10 cellular contexts compared by ENCODE assay signal in the genomic region with DNA sequence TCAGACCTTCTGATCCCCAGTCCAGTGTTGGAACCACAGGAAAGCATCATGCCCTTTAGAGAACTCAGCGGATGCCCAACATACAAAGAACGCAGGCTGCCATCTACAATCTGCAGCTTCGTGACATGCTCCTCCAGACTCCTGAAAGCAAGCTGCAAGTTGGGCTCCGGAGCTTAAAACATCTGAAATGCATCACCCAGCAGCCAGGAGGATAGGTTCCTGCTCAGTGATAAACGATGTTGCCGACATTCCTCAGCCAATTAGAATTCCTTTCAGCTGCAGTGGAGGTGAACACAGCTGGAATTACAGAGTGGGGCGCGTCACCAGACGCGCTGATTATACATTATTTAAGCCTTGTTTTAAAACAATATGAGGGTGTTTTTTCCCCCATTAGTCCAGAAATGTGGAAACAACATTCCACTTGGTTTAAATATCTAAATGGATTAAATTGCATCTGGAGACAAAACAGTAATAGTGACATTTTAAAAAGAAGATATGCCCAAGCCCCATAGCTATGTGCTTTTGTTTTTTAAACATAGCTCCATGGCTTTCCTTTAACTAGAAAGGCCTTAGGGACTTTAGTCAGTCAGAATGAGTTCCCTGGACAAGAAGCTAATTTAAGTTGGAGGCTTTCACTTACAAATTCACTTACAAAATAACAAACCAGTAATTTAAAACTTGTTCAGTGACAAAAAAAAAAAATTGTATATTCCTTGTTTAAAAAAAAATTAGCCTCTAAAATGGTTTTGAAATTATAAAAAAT. TPM values are rescaled to one million over a fixed set of nuclear protein-coding genes. Genes with fewer than 3 reads are reported as not detected.
DNase-seq lines count a peak whose midpoint lies in the region; ATAC-seq, FAIRE-seq and TF ChIP-seq lines count a peak whose summit lies in the region.
"Had no signal": no experiment of that assay in that cellular context is flagged by ENCODE, and none has a peak within 500 bp of the region (broad histone marks: within the 10 kb centered on the region; RNA-seq: fewer than 3 reads in every experiment).

No MANE protein-coding gene starts in this region.

- peaks cover 44% of the 10 kb centered on the region for H3K4me1 ChIP-seq in A673 (ENCODE audit: insufficient read depth, low read length, poor library complexity, severe bottlenecking)
- H3K4me1 ChIP-seq in HUES64 (ENCODE audit: insufficient read depth, low read length): peaks cover 48% of the 10 kb centered on the region
- peaks cover 39% of the 10 kb centered on the region for H3K4me1 ChIP-seq in mesodermal cell (ENCODE audit: control insufficient read depth, insufficient read depth, low read length, poor library complexity, severe bottlenecking)
- H3K4me1 ChIP-seq in MM.1S (ENCODE audit: low read length): no peaks in the 10 kb centered on the region

- no TSS peak for BruUV-seq in A673 (replicated peaks; lab: Mats Ljungman, UMichigan)

- CTCF ChIA-PET in A673 (lab: Charles Lee): interaction anchor here (0.7 kb wide), 1 partner anchor 490 kb away, joined by 4 read pairs; no protein-coding TSS in a partner anchor

- H3K4me2 ChIP-seq in MM.1S (ENCODE audit: low read depth, low read length): no peak overlapping the region

- H3K27me3 ChIP-seq in A673 (replicated peaks; ENCODE audit: insufficient read depth, low read depth, low read length, poor library complexity) (no peaks in the 10 kb centered on the region), HUES64 (ENCODE audit: insufficient read depth, low read length) (no peaks in the 10 kb centered on the region), MM.1S (replicated peaks; ENCODE audit: insufficient read depth, low read length) (no peaks in the 10 kb centered on the region)

- H3K9me3 ChIP-seq in A673 (ENCODE audit: low read depth, low read length, poor library complexity, severe bottlenecking) (no peaks in the 10 kb centered on the region), HUES64 (ENCODE audit: insufficient read depth, low read depth, low read length) (no peaks in the 10 kb centered on the region), mesodermal cell (ENCODE audit: control insufficient read depth, low read length) (no peaks in the 10 kb centered on the region), MM.1S (replicated peaks; ENCODE audit: insufficient read depth, low read length) (no peaks in the 10 kb centered on the region)

- intact Hi-C loops in A673 (cut with micrococcal nuclease; ENCODE audit: unreplicated experiment): no loop called here

- no peak for ATAC-seq in HG03175 (IDR thresholded peaks at IDR 0.05; ENCODE audit: unreplicated experiment)

- peaks cover 95% of the 10 kb centered on the region for H3K79me2 ChIP-seq in MM.1S (ENCODE audit: low read length)

- POLR2A ChIA-PET in A673 (lab: Charles Lee; ENCODE audit: low non-redundant PET): no interaction called here

- H4K20me1 ChIP-seq in MM.1S (ENCODE audit: insufficient read depth, low read length): peaks cover 6% of the 10 kb centered on the region

- H3K27ac ChIP-seq in A673 (ENCODE audit: low read depth, low read length, poor library complexity, severe bottlenecking) (no peak overlapping the region), HUES64 (ENCODE audit: low read depth, low read length) (peak overlapping the region; percentile 84), mesodermal cell (ENCODE audit: low read depth, low read length, severe bottlenecking) (peak overlapping the region; percentile 93), MM.1S (ENCODE audit: low read length) (no peak overlapping the region)

- 28% methylated on average over 6 of the region's 10 CpGs for WGBS in HUES64
- WGBS in mesodermal cell (ENCODE audit: insufficient coverage in 2 of 2), 2 experiments: 19 to 20% methylated on average over 6 of the region's 10 CpGs

- in situ Hi-C loops in GM13977 (cut with MboI; ENCODE audit: low pct_unique_long_range_greater_than_20kb, low sequenced_read_pairs, unreplicated experiment): no loop called here

- no peaks in the 10 kb centered on the region for H3F3A ChIP-seq in MM.1S (ENCODE audit: insufficient read depth, low read length)

- DNase-seq in A673 (ENCODE audit: low spot score) (peak; percentile 77), GM13977 (ENCODE audit: low spot score) (no peak), MM.1S (no peak)
- no peak for DNase-seq in effector CD4-positive, alpha-beta T cell
- DNase-seq: CD4-positive, CD25-positive, alpha-beta regulatory T cell; KG1 had no signal

- FAIRE-seq in endometrium (lab: Jason Lieb, UNC): peak; percentile 41

- H3K9ac ChIP-seq in HUES64 (ENCODE audit: low read depth, low read length) (peak overlapping the region; percentile 52), MM.1S (ENCODE audit: low read length) (no peak overlapping the region)

- H3K36me3 ChIP-seq in A673 (ENCODE audit: insufficient read depth, low read length, poor library complexity, severe bottlenecking): no peaks in the 10 kb centered on the region
- no peaks in the 10 kb centered on the region; the same call in 1 of the 2 replicates for H3K36me3 ChIP-seq in HUES64 (ENCODE audit: insufficient read depth, low read length)
- H3K36me3 ChIP-seq in mesodermal cell (ENCODE audit: control insufficient read depth, insufficient read depth, low read length): peaks cover 10% of the 10 kb centered on the region
- H3K36me3 ChIP-seq in MM.1S (replicated peaks; ENCODE audit: insufficient read depth, low read length): no peaks in the 10 kb centered on the region

- TF ChIP-seq CTCF in A673 (conservative IDR thresholded peaks at IDR 0.05; ENCODE audit: low read depth, low read length): no peak
- TF ChIP-seq CTCF in GM13977 (IDR thresholded peaks at IDR 0.05; ENCODE audit: extremely low read depth, insufficient read depth, missing control alignments): no peak
- no peak for TF ChIP-seq CTCF in MM.1S (IDR thresholded peaks at IDR 0.05; ENCODE audit: low read length)

- H3K4me3 ChIP-seq in A673 (ENCODE audit: low read depth, low read length, poor library complexity, severe bottlenecking): peak overlapping the region; percentile 22
- H3K4me3 ChIP-seq in HUES64 (ENCODE audit: low read length): peak overlapping the region; percentile 37
- no peak overlapping the region for H3K4me3 ChIP-seq in mesodermal cell (ENCODE audit: extremely low read depth, insufficient read depth, low read length, poor library complexity, severe bottlenecking)
- H3K4me3 ChIP-seq in MM.1S (ENCODE audit: low read length): no peak overlapping the region

- no peaks in the 10 kb centered on the region for H3K9me2 ChIP-seq in MM.1S (replicated peaks; ENCODE audit: insufficient read depth, low read length)

- no peak overlapping the region for H2AFZ ChIP-seq in MM.1S (ENCODE audit: low read length)

RNA-seq across cellular contexts. Expression of gene SMURF1, which starts 6.3 kb away (rescaled TPM):
- total RNA-seq in A673 (2021): 16.5 and 18.4 TPM in 2 replicates
- 15.2 TPM for polyA plus RNA-seq in HUES64 (2013, experiment 1 of 2)
- polyA plus RNA-seq in HUES64 (2013, experiment 2 of 2): 15.5 TPM
- polyA plus RNA-seq in mesodermal cell (2013, experiment 1 of 2): 21.5 TPM
- 18.9 TPM for polyA plus RNA-seq in mesodermal cell (2013, experiment 2 of 2)

Comparison
In these comparisons a context has a peak if more than half of its experiments do, and no peak if none do; other contexts are left out.
1. H3K27ac ChIP-seq: peak in HUES64 (single experiment) and mesodermal cell (single experiment); none in A673 (single experiment) and MM.1S (single experiment).
2. H3K4me3 ChIP-seq: peak in A673 (single experiment) and HUES64 (single experiment); none in mesodermal cell (single experiment) and MM.1S (single experiment).